Comparison of ENCODE assay signal across 11 cellular contexts in genomic region chr1:229127301-229127700, GRCh38.
A peak's percentile ranks its signal among the peaks of the same experiment; 100 is the strongest.
DNase-seq lines count a peak whose midpoint lies in the region; ATAC-seq and TF ChIP-seq lines count a peak whose summit lies in the region.
"Had no signal": no experiment of that assay in that cellular context is flagged by ENCODE, and none has a peak within 500 bp of the region (broad histone marks: within the 10 kb centered on the region; RNA-seq: fewer than 3 reads in every experiment).

No MANE protein-coding gene starts in this region.

- no peak for ATAC-seq in CD4-positive, CD25-positive, alpha-beta regulatory T cell (ENCODE audit: low read depth in 2 of 2)
- ATAC-seq in GM18511 (IDR thresholded peaks at IDR 0.05; ENCODE audit: unreplicated experiment): no peak

- H3K4me3 ChIP-seq in CD4-positive, CD25-positive, alpha-beta regulatory T cell (ENCODE audit: low read depth, low read length): no peak overlapping the region
- H3K4me3 ChIP-seq in SJCRH30: no peak overlapping the region
- H3K4me3 ChIP-seq in fibroblast of villous mesenchyme (ENCODE audit: low read depth, low read length): no peak overlapping the region
- H3K4me3 ChIP-seq in foreskin fibroblast (ENCODE audit: low read depth in 1 of 2, low read length in 2 of 2): no peak overlapping the region
- H3K4me3 ChIP-seq: skin epidermis had no signal

- TF ChIP-seq CTCF in GM20000 (IDR thresholded peaks at IDR 0.05; ENCODE audit: extremely low read depth, missing control alignments): no peak
- TF ChIP-seq CTCF in fibroblast of villous mesenchyme (IDR thresholded peaks at IDR 0.05; ENCODE audit: insufficient read depth, low read depth, low read length): no peak
- no peak for TF ChIP-seq CTCF in type B pancreatic cell (conservative IDR thresholded peaks at IDR 0.05)
- no peak for TF ChIP-seq CTCF in foreskin fibroblast (IDR thresholded peaks at IDR 0.05; ENCODE audit: low read depth, low read length)

- H3K4me1 Mint-ChIP-seq in CD4-positive, CD25-positive, alpha-beta regulatory T cell: peaks cover 0 to 46% (median 23%) of the 10 kb centered on the region in 4 donors
- H3K4me1 Mint-ChIP-seq in type B pancreatic cell (ENCODE audit: unreplicated experiment): peaks cover 32% of the 10 kb centered on the region

- no peak overlapping the region for H3K27ac ChIP-seq in CD4-positive, CD25-positive, alpha-beta regulatory T cell (ENCODE audit: insufficient read depth, low read length, poor library complexity, severe bottlenecking)
- peak overlapping the region; percentile 2; the same call in 1 of the 2 replicates for H3K27ac ChIP-seq in SJCRH30
- H3K27ac ChIP-seq: skin epidermis had no signal

- no peaks in the 10 kb centered on the region for H3K9me3 ChIP-seq in CD4-positive, CD25-positive, alpha-beta regulatory T cell (ENCODE audit: control insufficient read depth in 2 of 2, low read length in 2 of 2)
- H3K9me3 ChIP-seq in SJCRH30 (replicated peaks): no peaks in the 10 kb centered on the region

- H3K4me3 Mint-ChIP-seq in CD4-positive, CD25-positive, alpha-beta regulatory T cell: peak overlapping the region in 2 of 4 donors; percentile 5 to 59
- H3K4me3 Mint-ChIP-seq in type B pancreatic cell: no peak overlapping the region

- H3K27ac Mint-ChIP-seq in CD4-positive, CD25-positive, alpha-beta regulatory T cell: peak overlapping the region; percentile 53 to 80 (median 60)
- H3K27ac Mint-ChIP-seq in type B pancreatic cell: no peak overlapping the region

- peaks cover 19% of the 10 kb centered on the region for H3K4me1 ChIP-seq in CD4-positive, CD25-positive, alpha-beta regulatory T cell (ENCODE audit: control insufficient read depth, insufficient read depth, low read length, poor library complexity, severe bottlenecking)
- peaks cover 41% of the 10 kb centered on the region for H3K4me1 ChIP-seq in SJCRH30

- H3K9me3 Mint-ChIP-seq in CD4-positive, CD25-positive, alpha-beta regulatory T cell: peaks cover 0 to 4% (median 0%) of the 10 kb centered on the region in 7 donors
- no peaks in the 10 kb centered on the region for H3K9me3 Mint-ChIP-seq in type B pancreatic cell

- DNase-seq in CD4-positive, CD25-positive, alpha-beta regulatory T cell: peak in 1 of 3 donors; percentile 53
- DNase-seq in GM20000 (ENCODE audit: low spot score): peak; percentile 40
- peak; percentile 53 to 76 for DNase-seq in SJCRH30
- DNase-seq in fibroblast of villous mesenchyme (ENCODE audit: low read depth): peak; percentile 34
- no peak for DNase-seq in type B pancreatic cell (ENCODE audit: extremely low spot score, unreplicated experiment)
- no peak for DNase-seq in foreskin fibroblast
- DNase-seq in NCI-H345 treated with DMSO at 0.1 percent for 48 hours (lab: John Stamatoyannopoulos, UW; ENCODE audit: unreplicated experiment): no peak
- DNase-seq: cortex of kidney, trophoblast cell had no signal

- H3K36me3 Mint-ChIP-seq in CD4-positive, CD25-positive, alpha-beta regulatory T cell: no peaks in the 10 kb centered on the region
- H3K36me3 Mint-ChIP-seq in type B pancreatic cell: no peaks in the 10 kb centered on the region

- H3K27me3 Mint-ChIP-seq in CD4-positive, CD25-positive, alpha-beta regulatory T cell: peaks cover 3% of the 10 kb centered on the region
- H3K27me3 Mint-ChIP-seq in type B pancreatic cell: no peaks in the 10 kb centered on the region

- no peaks in the 10 kb centered on the region for H3K36me3 ChIP-seq in CD4-positive, CD25-positive, alpha-beta regulatory T cell (ENCODE audit: control insufficient read depth, insufficient read depth, low read length)
- no peaks in the 10 kb centered on the region for H3K36me3 ChIP-seq in SJCRH30

- H3K27me3 ChIP-seq in CD4-positive, CD25-positive, alpha-beta regulatory T cell (ENCODE audit: control insufficient read depth, insufficient read depth, low read length): no peaks in the 10 kb centered on the region
- no peaks in the 10 kb centered on the region for H3K27me3 ChIP-seq in SJCRH30

Comparison
In these comparisons a context has a peak if more than half of its experiments do, and no peak if none do; other contexts are left out.
1. DNase-seq: peak in GM20000 (single experiment), SJCRH30 (2 of 2) and fibroblast of villous mesenchyme (single experiment); none in type B pancreatic cell (single experiment), foreskin fibroblast (0 of 2) and NCI-H345 treated with DMSO at 0.1 percent for 48 hours (single experiment).